In genomic region chr13:94303644-94304174, GRCh38 we compare ENCODE assay signal across 15 cellular contexts.
DNase-seq lines count a peak whose midpoint lies in the region; ATAC-seq, FAIRE-seq and TF ChIP-seq lines count a peak whose summit lies in the region.
"Had no signal": no experiment of that assay in that cellular context is flagged by ENCODE, and none has a peak within 500 bp of the region (broad histone marks: within the 10 kb centered on the region; RNA-seq: fewer than 3 reads in every experiment).

No MANE protein-coding gene starts in this region.

- DNase-seq in mammary epithelial cell (peak; percentile 30), HepG2 (ENCODE audit: low spot score) (peak; percentile 56), smooth muscle cell (lab: John Stamatoyannopoulos, UW; ENCODE audit: unreplicated experiment) (no peak), colonic mucosa (no peak), activated T-cell treated with anti-CD3 and anti-CD28 coated beads for 4 hours (no peak), GF-D8 (lab: John Stamatoyannopoulos, UW) (no peak)
- DNase-seq: CD8-positive, alpha-beta memory T cell; MV-4-11; NCI-H1417 treated with DMSO at 0.1 percent for 48 hours; NCI-H2029; NCI-H2227 treated with DMSO at 0.1 percent for 48 hours; NCI-H526; NK-92 treated with Interleukin-12 subunit alpha and Interleukin-12 subunit beta, amount 100 ng/mL, for 24 hours had no signal

- TF ChIP-seq CTCF in mammary epithelial cell (conservative IDR thresholded peaks at IDR 0.05 in 1 of 2, IDR thresholded peaks at IDR 0.05 in 1 of 2; ENCODE audit: extremely low read depth in 1 of 2, insufficient read depth in 1 of 2, low read depth in 1 of 2, low read length in 2 of 2) (no peak), HepG2 (CRISPR knock-in tag; IDR thresholded peaks at IDR 0.05) (no peak), smooth muscle cell (IDR thresholded peaks at IDR 0.05; ENCODE audit: borderline replicate concordance, insufficient read depth, poor library complexity, severe bottlenecking) (no peak), colonic mucosa (IDR thresholded peaks at IDR 0.05) (no peak)

- H3K36me3 ChIP-seq in HUES6 (ENCODE audit: control insufficient read depth, insufficient read depth, low read length) (no peaks in the 10 kb centered on the region), mammary epithelial cell (ENCODE audit: insufficient read depth, low read length) (no peaks in the 10 kb centered on the region), HepG2 (replicated peaks in 1 of 2; ENCODE audit: control insufficient read depth in 1 of 2, insufficient read depth in 2 of 2, low read length in 2 of 2) (no peaks in the 10 kb centered on the region; a peak in 1 of 5 replicates), smooth muscle cell (ENCODE audit: low read depth) (no peaks in the 10 kb centered on the region), colonic mucosa (no peaks in the 10 kb centered on the region)
- H3K36me3 ChIP-seq: BLaER1 had no signal

- CTCF ChIA-PET in mammary epithelial cell (lab: Charles Lee; ENCODE audit: low non-redundant PET): no interaction called here
- CTCF ChIA-PET in HepG2 (lab: Yijun Ruan, JAX; ENCODE audit: low intra/inter-chr PET ratio, low total read pairs): interaction anchor here (0.6 kb wide), 1 partner anchor 1368 kb away, joined by 4 read pairs; no protein-coding TSS in a partner anchor

- peak; percentile 4 for FAIRE-seq in HepG2 (lab: Jason Lieb, UNC)

- dilution Hi-C loops in mammary epithelial cell (cut with HindIII; ENCODE audit: low sequenced_read_pairs): no loop called here

- H3K27ac ChIP-seq in HUES6 (ENCODE audit: low read depth, low read length) (peak overlapping the region; percentile 10; the same call in 1 of the 2 replicates), mammary epithelial cell (ENCODE audit: insufficient read depth, low read depth, low read length) (no peak overlapping the region), HepG2 (ENCODE audit: extremely low read length, insufficient read depth, low read length) (peak overlapping the region; percentile 83), smooth muscle cell (ENCODE audit: low read depth) (peak overlapping the region; percentile 7), colonic mucosa (no peak overlapping the region)
- H3K27ac ChIP-seq: BLaER1 had no signal

- intact Hi-C loops in mammary epithelial cell (cut with micrococcal nuclease): no loop called here
- intact Hi-C loops in HepG2 (cut with micrococcal nuclease; ENCODE audit: unreplicated experiment): loop anchor here (1.0 kb wide), 1 partner anchor 11 kb away; no protein-coding TSS in a partner anchor
- intact Hi-C loops in colonic mucosa (cut with DNase I): no loop called here

- no peaks in the 10 kb centered on the region for H3F3A ChIP-seq in smooth muscle cell (ENCODE audit: low read depth)

- TF ChIP-seq POLR2A in HepG2 (IDR thresholded peaks at IDR 0.05; ENCODE audit: insufficient read depth in 1 of 2, low read depth in 2 of 2, low read length in 2 of 2): no peak

- BruUV-seq in mammary epithelial cell (replicated peaks; lab: Mats Ljungman, UMichigan): no TSS peak
- no TSS peak for BruUV-seq in HepG2 (replicated peaks; lab: Mats Ljungman, UMichigan)

- TF ChIP-seq RAD21 in HepG2 (CRISPR knock-in tag; IDR thresholded peaks at IDR 0.05): no peak

- H3K9ac ChIP-seq in HUES6 (ENCODE audit: low read length) (no peak overlapping the region), mammary epithelial cell (ENCODE audit: insufficient read depth, low read length) (no peak overlapping the region), HepG2 (ENCODE audit: insufficient read depth, low read depth, low read length) (peak overlapping the region; percentile 49), smooth muscle cell (ENCODE audit: low read depth) (no peak overlapping the region), colonic mucosa (ENCODE audit: low read depth in 2 of 2, low read length in 2 of 2) (no peak overlapping the region)
- H3K9ac ChIP-seq: BLaER1 had no signal

- H2AFZ ChIP-seq in mammary epithelial cell (ENCODE audit: low read depth, low read length) (no peak overlapping the region), HepG2 (ENCODE audit: low read length) (no peak overlapping the region), smooth muscle cell (ENCODE audit: low read depth) (no peak overlapping the region)

- H3K4me2 ChIP-seq in mammary epithelial cell (ENCODE audit: insufficient read depth, low read depth, low read length): no peak overlapping the region
- peak overlapping the region; percentile 57 for H3K4me2 ChIP-seq in HepG2 (ENCODE audit: low read depth, low read length)
- H3K4me2 ChIP-seq in smooth muscle cell: peak overlapping the region; percentile 27
- H3K4me2 ChIP-seq: BLaER1 had no signal

- ATAC-seq in HepG2: peak; percentile 92

- no peaks in the 10 kb centered on the region for H3K9me3 ChIP-seq in HUES6 (ENCODE audit: control insufficient read depth, insufficient read depth, low read depth, low read length)
- H3K9me3 ChIP-seq in mammary epithelial cell (replicated peaks; ENCODE audit: insufficient read depth, low read length): no peaks in the 10 kb centered on the region
- no peaks in the 10 kb centered on the region for H3K9me3 ChIP-seq in HepG2 (ENCODE audit: low read length)
- no peaks in the 10 kb centered on the region for H3K9me3 ChIP-seq in smooth muscle cell (replicated peaks; ENCODE audit: low read depth)
- no peaks in the 10 kb centered on the region for H3K9me3 ChIP-seq in colonic mucosa
- H3K9me3 ChIP-seq: BLaER1 had no signal

- peaks cover 21% of the 10 kb centered on the region for H3K4me1 ChIP-seq in HUES6 (ENCODE audit: control insufficient read depth, insufficient read depth, low read length)
- peaks cover 10% of the 10 kb centered on the region for H3K4me1 ChIP-seq in mammary epithelial cell (ENCODE audit: insufficient read depth, low read length)
- peaks cover 38% of the 10 kb centered on the region for H3K4me1 ChIP-seq in HepG2 (ENCODE audit: insufficient read depth, low read length)
- peaks cover 6% of the 10 kb centered on the region for H3K4me1 ChIP-seq in smooth muscle cell (ENCODE audit: low read depth)
- no peaks in the 10 kb centered on the region for H3K4me1 ChIP-seq in colonic mucosa
- H3K4me1 ChIP-seq: BLaER1 had no signal

- TF ChIP-seq EP300 in HepG2 (IDR thresholded peaks at IDR 0.05; ENCODE audit: low read depth in 2 of 2, low read length in 2 of 2) (peak in 1 of 2 experiments; percentile 68; a peak in 1 of 4 replicates), HepG2 (CRISPR knock-in tag; IDR thresholded peaks at IDR 0.05; ENCODE audit: borderline replicate concordance) (no peak)

- H3K79me2 ChIP-seq in mammary epithelial cell (ENCODE audit: insufficient read depth, low read length) (no peaks in the 10 kb centered on the region), HepG2 (ENCODE audit: insufficient read depth, low read length) (no peaks in the 10 kb centered on the region), smooth muscle cell (ENCODE audit: low read depth) (no peaks in the 10 kb centered on the region)

- WGBS in mammary epithelial cell (ENCODE audit: low coverage, missing lambda C conversion rate): 48% methylated on average over 7 of the region's 7 CpGs
- WGBS in HepG2 (ENCODE audit: low lambda C conversion rate): 52% methylated on average over 7 of the region's 7 CpGs
- 10% methylated on average over 7 of the region's 7 CpGs for WGBS in smooth muscle cell (ENCODE audit: low lambda C conversion rate)

- in situ Hi-C loops in mammary epithelial cell (cut with MboI; ENCODE audit: low sequenced_read_pairs in 2 of 2) (no loop called here), HepG2 (cut with HindIII; ENCODE audit: extremely low pct_ligation_motif_present, low pct_unique_long_range_greater_than_20kb) (no loop called here)

- POLR2A ChIA-PET in HepG2 (lab: Yijun Ruan, JAX): interaction anchor here (0.7 to 4.7 kb wide), 13 partner anchors 9 to 1079 kb away, joined by 3 to 64 read pairs (median 5); no protein-coding TSS in a partner anchor

- H4K20me1 ChIP-seq in mammary epithelial cell (ENCODE audit: insufficient read depth, low read length): no peaks in the 10 kb centered on the region
- no peaks in the 10 kb centered on the region for H4K20me1 ChIP-seq in HepG2 (ENCODE audit: insufficient read depth, low read length)
- H4K20me1 ChIP-seq in smooth muscle cell (ENCODE audit: low read depth): no peaks in the 10 kb centered on the region
- H4K20me1 ChIP-seq: BLaER1 had no signal

- peak overlapping the region; percentile 5; the same call in 1 of the 2 replicates for H3K4me3 ChIP-seq in HUES6 (ENCODE audit: low read depth, low read length)
- no peak overlapping the region for H3K4me3 ChIP-seq in mammary epithelial cell (replicated peaks in 1 of 3; ENCODE audit: insufficient read depth in 1 of 3, low read depth in 2 of 3, low read length in 3 of 3)
- H3K4me3 ChIP-seq in HepG2 (replicated peaks in 1 of 3; ENCODE audit: insufficient read depth in 1 of 3, low read depth in 2 of 3, low read length in 3 of 3): no peak overlapping the region
- no peak overlapping the region for H3K4me3 ChIP-seq in smooth muscle cell
- H3K4me3 ChIP-seq in colonic mucosa: no peak overlapping the region
- H3K4me3 ChIP-seq: BLaER1 had no signal

- H3K27me3 ChIP-seq in HUES6 (ENCODE audit: control insufficient read depth, insufficient read depth, low read length) (no peaks in the 10 kb centered on the region), mammary epithelial cell (ENCODE audit: insufficient read depth, low read length) (no peaks in the 10 kb centered on the region), HepG2 (ENCODE audit: control insufficient read depth in 1 of 2, insufficient read depth in 2 of 2, low read length in 2 of 2) (no peaks in the 10 kb centered on the region), smooth muscle cell (ENCODE audit: low read depth) (no peaks in the 10 kb centered on the region), colonic mucosa (no peaks in the 10 kb centered on the region)
- H3K27me3 ChIP-seq: BLaER1 had no signal

TF ChIP-seq in HepG2, 621 proteins besides CTCF, POLR2A, EP300 and RAD21 (continues in another document):
- TF ChIP-seq ZNF580 (CRISPR knock-in tag; IDR thresholded peaks at IDR 0.05; ENCODE audit: borderline replicate concordance, low read depth) (no peak), CENPX (CRISPR knock-in tag; IDR thresholded peaks at IDR 0.05) (no peak), WIZ (CRISPR knock-in tag; IDR thresholded peaks at IDR 0.05) (no peak), MEF2D (CRISPR knock-in tag; IDR thresholded peaks at IDR 0.05) (no peak), SP1 (IDR thresholded peaks at IDR 0.05) (no peak), SP1 (CRISPR knock-in tag; IDR thresholded peaks at IDR 0.05) (no peak), ZNF253 (CRISPR knock-in tag; IDR thresholded peaks at IDR 0.05; ENCODE audit: borderline replicate concordance) (no peak), NCOA2 (CRISPR knock-in tag; IDR thresholded peaks at IDR 0.05) (peak; percentile 43), PLRG1 (conservative IDR thresholded peaks at IDR 0.05) (no peak), ZNF431 (CRISPR knock-in tag; IDR thresholded peaks at IDR 0.05; ENCODE audit: borderline replicate concordance, low read depth) (no peak)

Comparison
In these comparisons a context has a peak if more than half of its experiments do, and no peak if none do; other contexts are left out.
1. H3K27ac ChIP-seq: peak in HUES6 (single experiment), HepG2 (single experiment) and smooth muscle cell (single experiment); none in mammary epithelial cell (single experiment) and colonic mucosa (single experiment).
2. DNase-seq: peak in mammary epithelial cell (single experiment) and HepG2 (single experiment); none in smooth muscle cell (single experiment), colonic mucosa (single experiment), activated T-cell treated with anti-CD3 and anti-CD28 coated beads for 4 hours (single experiment) and GF-D8 (single experiment).